ENCODE assay signal across 19 cellular contexts in the genomic region with DNA sequence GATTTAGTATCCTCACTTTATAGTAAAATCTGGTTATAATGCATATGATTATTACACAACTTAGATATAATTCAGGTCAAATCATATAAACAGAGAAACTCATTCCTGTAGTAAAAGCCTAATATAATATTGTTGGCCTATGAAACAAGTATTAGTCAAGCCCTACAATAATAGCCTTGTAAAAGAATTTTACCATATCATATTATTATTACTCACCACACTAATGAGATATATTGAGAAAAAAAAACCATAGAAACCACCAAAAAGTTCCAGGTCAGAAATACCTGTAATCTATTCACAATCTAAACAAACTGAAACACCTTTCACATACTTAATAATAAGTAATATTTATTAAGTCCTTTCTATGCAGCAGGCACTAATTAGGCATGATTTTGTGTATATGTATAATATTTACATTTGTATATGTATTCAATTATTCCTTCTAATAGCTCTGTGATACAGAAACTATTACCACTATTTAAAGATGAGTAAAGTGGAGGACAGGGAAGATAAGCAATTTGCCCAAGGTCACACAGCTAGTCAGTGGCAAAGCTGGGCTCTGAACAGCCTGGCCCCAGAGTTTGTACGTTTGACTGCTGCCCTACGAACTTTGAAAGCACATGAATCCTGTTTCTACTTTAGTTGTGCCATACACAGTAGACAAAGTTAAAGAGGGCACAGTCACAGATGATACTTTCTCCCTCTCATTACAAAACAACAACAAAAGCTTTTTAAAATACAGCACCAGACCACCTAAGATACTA. TPM values are rescaled to one million over a fixed set of nuclear protein-coding genes. Genes with fewer than 3 reads are reported as not detected.
DNase-seq lines count a peak whose midpoint lies in the region; ATAC-seq, FAIRE-seq and TF ChIP-seq lines count a peak whose summit lies in the region.
"Had no signal": no experiment of that assay in that cellular context is flagged by ENCODE, and none has a peak within 500 bp of the region (broad histone marks: within the 10 kb centered on the region; RNA-seq: fewer than 3 reads in every experiment).

No MANE protein-coding gene starts in this region.

- H4K91ac ChIP-seq in mesenchymal stem cell (ENCODE audit: low read length): no peak overlapping the region

- WGBS in mesenchymal stem cell: 97% methylated on average over 2 of the region's 2 CpGs

- in situ Hi-C loops in GM13977 (cut with MboI; ENCODE audit: low pct_unique_long_range_greater_than_20kb, low sequenced_read_pairs, unreplicated experiment): no loop called here

- no peaks in the 10 kb centered on the region for H3K36me3 ChIP-seq in mesenchymal stem cell (ENCODE audit: control insufficient read depth in 1 of 2, insufficient read depth in 2 of 2, low read depth in 1 of 2, low read length in 2 of 2)
- H3K36me3 ChIP-seq: tibial nerve had no signal

- DNase-seq in GM12891 (ENCODE audit: insufficient read length, low spot score): no peak
- no peak for DNase-seq in activated naive CD8-positive, alpha-beta T cell treated with anti-CD3 and anti-CD28 coated beads, Interleukin-2, amount 50 U/mL, for 24 hours
- DNase-seq in mesenchymal stem cell: no peak
- DNase-seq in inferior parietal cortex (ENCODE audit: extremely low spot score): no peak
- no peak for DNase-seq in GM13977 (ENCODE audit: low spot score)
- DNase-seq: activated CD8-positive, alpha-beta memory T cell treated with anti-CD3 and anti-CD28 coated beads, Interleukin-2, amount 10 ng/mL, durations not matched to agents 7 days and 5 days; CD4-positive, alpha-beta T cell; dorsolateral prefrontal cortex; NCI-H1417 treated with DMSO at 0.1 percent for 48 hours; NCI-H2171; NCI-H748 treated with DMSO at 0.1 percent for 48 hours; OCI-M1 had no signal

- no peak overlapping the region for H2AK5ac ChIP-seq in mesenchymal stem cell (ENCODE audit: low read length, severe bottlenecking)

- peak overlapping the region; percentile 12 for H3K27ac Mint-ChIP-seq in activated naive CD8-positive, alpha-beta T cell treated with anti-CD3 and anti-CD28 coated beads, Interleukin-2, amount 50 U/mL, for 24 hours
- H3K27ac Mint-ChIP-seq: activated CD8-positive, alpha-beta memory T cell treated with anti-CD3 and anti-CD28 coated beads, Interleukin-2, amount 10 ng/mL, durations not matched to agents 7 days and 5 days; CD4-positive, alpha-beta T cell had no signal

- H3K14ac ChIP-seq in mesenchymal stem cell (ENCODE audit: low read length in 2 of 2): no peak overlapping the region

- peak; percentile 86 for FAIRE-seq in GM12891 (lab: Jason Lieb, UNC)
- FAIRE-seq: frontal cortex had no signal

- H4K8ac ChIP-seq in mesenchymal stem cell (ENCODE audit: low read length): no peak overlapping the region

- peaks cover 18% of the 10 kb centered on the region for H3K9me3 Mint-ChIP-seq in activated naive CD8-positive, alpha-beta T cell treated with anti-CD3 and anti-CD28 coated beads, Interleukin-2, amount 50 U/mL, for 24 hours
- H3K9me3 Mint-ChIP-seq: CD4-positive, alpha-beta T cell had no signal

- H3K36me3 Mint-ChIP-seq in activated naive CD8-positive, alpha-beta T cell treated with anti-CD3 and anti-CD28 coated beads, Interleukin-2, amount 50 U/mL, for 24 hours (ENCODE audit: low read depth): peaks cover 56% of the 10 kb centered on the region

- no peak overlapping the region for H2BK5ac ChIP-seq in mesenchymal stem cell (ENCODE audit: low read depth, low read length, poor library complexity, severe bottlenecking)

- peak overlapping the region; percentile 4 for H3K9ac ChIP-seq in mesenchymal stem cell (ENCODE audit: low read length)

- H3K23ac ChIP-seq in mesenchymal stem cell (ENCODE audit: low read length in 2 of 2): no peak overlapping the region

- no peaks in the 10 kb centered on the region for H3K27me3 Mint-ChIP-seq in activated naive CD8-positive, alpha-beta T cell treated with anti-CD3 and anti-CD28 coated beads, Interleukin-2, amount 50 U/mL, for 24 hours
- H3K27me3 Mint-ChIP-seq: activated CD8-positive, alpha-beta memory T cell treated with anti-CD3 and anti-CD28 coated beads, Interleukin-2, amount 10 ng/mL, durations not matched to agents 7 days and 5 days; activated T-helper 17 cell treated with anti-CD3 and anti-CD28 coated beads, Interleukin-2, amount 50 U/mL, for 72 hours; CD4-positive, alpha-beta T cell had no signal

- no peak overlapping the region for H3K27ac ChIP-seq in mesenchymal stem cell (ENCODE audit: low read length, poor library complexity, severe bottlenecking)
- H3K27ac ChIP-seq: epithelial cell of prostate, tibial nerve had no signal

- no peak for TF ChIP-seq CTCF in GM13977 (IDR thresholded peaks at IDR 0.05; ENCODE audit: extremely low read depth, insufficient read depth, missing control alignments)

- H3K4me3 Mint-ChIP-seq in activated naive CD8-positive, alpha-beta T cell treated with anti-CD3 and anti-CD28 coated beads, Interleukin-2, amount 50 U/mL, for 24 hours: no peak overlapping the region
- H3K4me3 Mint-ChIP-seq: activated CD8-positive, alpha-beta memory T cell treated with anti-CD3 and anti-CD28 coated beads, Interleukin-2, amount 10 ng/mL, durations not matched to agents 7 days and 5 days; activated T-helper 17 cell treated with anti-CD3 and anti-CD28 coated beads, Interleukin-2, amount 50 U/mL, for 72 hours; CD4-positive, alpha-beta T cell had no signal

- no peak overlapping the region for H2AFZ ChIP-seq in mesenchymal stem cell (ENCODE audit: low read depth, low read length)

- peak; percentile 39 for ATAC-seq in HG03442 (IDR thresholded peaks at IDR 0.05; ENCODE audit: unreplicated experiment)
- no peak for ATAC-seq in activated naive CD8-positive, alpha-beta T cell treated with anti-CD3 and anti-CD28 coated beads, Interleukin-2, amount 50 U/mL, for 24 hours
- ATAC-seq in HG03378 (IDR thresholded peaks at IDR 0.05; ENCODE audit: unreplicated experiment): no peak
- no peak for ATAC-seq in GM21390 (IDR thresholded peaks at IDR 0.05; ENCODE audit: unreplicated experiment)
- ATAC-seq: activated CD8-positive, alpha-beta memory T cell treated with anti-CD3 and anti-CD28 coated beads, Interleukin-2, amount 10 ng/mL, durations not matched to agents 7 days and 5 days; activated T-helper 17 cell treated with anti-CD3 and anti-CD28 coated beads, Interleukin-2, amount 50 U/mL, for 72 hours had no signal

- no peak overlapping the region for H3K18ac ChIP-seq in mesenchymal stem cell (ENCODE audit: low read depth in 1 of 2, low read length in 2 of 2)

- no peaks in the 10 kb centered on the region for H3K9me3 ChIP-seq in mesenchymal stem cell (ENCODE audit: control insufficient read depth, low read length)
- H3K9me3 ChIP-seq: tibial nerve had no signal

- no peak overlapping the region for H2BK12ac ChIP-seq in mesenchymal stem cell (ENCODE audit: low read length in 2 of 2)

- H2BK15ac ChIP-seq in mesenchymal stem cell (ENCODE audit: low read depth, poor library complexity, severe bottlenecking): no peak overlapping the region

- peaks cover 61% of the 10 kb centered on the region for H3K4me1 Mint-ChIP-seq in activated naive CD8-positive, alpha-beta T cell treated with anti-CD3 and anti-CD28 coated beads, Interleukin-2, amount 50 U/mL, for 24 hours

- H3K79me1 ChIP-seq in mesenchymal stem cell (replicated peaks; ENCODE audit: low read length, poor library complexity, severe bottlenecking): peaks cover 20% of the 10 kb centered on the region

- H3K4me2 ChIP-seq in mesenchymal stem cell (ENCODE audit: low read length, poor library complexity, severe bottlenecking): no peak overlapping the region

- no peak overlapping the region for H3K4ac ChIP-seq in mesenchymal stem cell (ENCODE audit: low read depth in 1 of 2, low read length in 2 of 2)

- no peak overlapping the region for H2BK120ac ChIP-seq in mesenchymal stem cell (ENCODE audit: low read depth, low read length)

- no peak overlapping the region for H3K4me3 ChIP-seq in mesenchymal stem cell (ENCODE audit: insufficient read depth in 1 of 2, low read depth in 1 of 2, low read length in 2 of 2)
- H3K4me3 ChIP-seq: dorsolateral prefrontal cortex, tibial nerve had no signal

- no peak for TF ChIP-seq POLR2A in GM12891 (IDR thresholded peaks at IDR 0.05; ENCODE audit: low read depth, low read length)

- H3K4me1 ChIP-seq in mesenchymal stem cell (ENCODE audit: control insufficient read depth, insufficient read depth, low read depth, low read length): peaks cover 1% of the 10 kb centered on the region

- no peaks in the 10 kb centered on the region for H3K27me3 ChIP-seq in mesenchymal stem cell (ENCODE audit: control insufficient read depth in 1 of 2, insufficient read depth in 1 of 2, low read length in 2 of 2)
- H3K27me3 ChIP-seq: dorsolateral prefrontal cortex, tibial nerve had no signal

TF ChIP-seq in GM12891, 5 proteins besides CTCF, POLR2A, EP300 and RAD21:
- TF ChIP-seq POU2F2 (IDR thresholded peaks at IDR 0.05; ENCODE audit: low read depth, low read length) (no peak), SPI1 (IDR thresholded peaks at IDR 0.05; ENCODE audit: low read depth, low read length) (no peak), TAF1 (IDR thresholded peaks at IDR 0.05; ENCODE audit: low read depth, low read length) (no peak), POLR2AphosphoS5 (IDR thresholded peaks at IDR 0.05; ENCODE audit: low read depth, low read length) (no peak), PAX5 (IDR thresholded peaks at IDR 0.05; ENCODE audit: insufficient read depth, low read length, severe bottlenecking) (no peak)

RNA-seq across cellular contexts. Expression of gene ZNF827, which starts 9.0 kb away (rescaled TPM):
- polyA plus RNA-seq in GM12891 (2012; ENCODE audit: low read depth, missing spikeins): 9.4 TPM
- polyA plus RNA-seq in mesenchymal stem cell (2013, experiment 1 of 2): 9.0 TPM
- polyA plus RNA-seq in mesenchymal stem cell (2013, experiment 2 of 2): 7.6 TPM
